Comparison of ENCODE assay signal across 1 cellular context in the genomic region with DNA sequence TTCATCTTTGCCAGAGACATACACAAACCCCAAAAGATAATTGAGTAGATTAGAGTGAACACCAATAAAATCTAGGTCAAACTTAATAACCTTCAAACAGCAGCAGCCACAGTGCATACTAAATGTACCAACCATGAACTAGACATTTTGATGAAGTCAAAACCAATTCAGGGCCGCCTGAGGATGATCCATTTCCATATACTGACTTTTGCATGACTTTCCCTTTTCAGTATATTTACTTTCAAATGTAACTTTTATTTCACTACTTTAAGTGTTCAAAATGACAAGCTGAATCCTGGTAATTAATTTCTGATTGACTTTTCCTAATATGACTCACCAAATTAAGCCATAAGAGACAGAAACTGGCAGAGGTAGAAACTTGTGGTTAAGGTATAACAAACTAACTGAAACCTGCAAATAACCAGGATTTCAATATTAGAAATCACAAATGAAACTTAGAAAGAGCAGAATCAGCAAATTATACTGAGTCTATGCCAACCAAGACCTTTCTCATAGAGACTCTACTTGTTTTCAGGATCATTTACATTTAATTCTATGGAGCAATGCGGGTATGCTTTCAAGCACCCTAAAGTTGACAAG.
TF ChIP-seq lines count a peak whose summit lies in the region.

No MANE protein-coding gene starts in this region.

TF ChIP-seq in GM12878, 131 proteins besides CTCF, POLR2A, EP300 and RAD21 (continued from another document):
- TF ChIP-seq, protein P1, sequence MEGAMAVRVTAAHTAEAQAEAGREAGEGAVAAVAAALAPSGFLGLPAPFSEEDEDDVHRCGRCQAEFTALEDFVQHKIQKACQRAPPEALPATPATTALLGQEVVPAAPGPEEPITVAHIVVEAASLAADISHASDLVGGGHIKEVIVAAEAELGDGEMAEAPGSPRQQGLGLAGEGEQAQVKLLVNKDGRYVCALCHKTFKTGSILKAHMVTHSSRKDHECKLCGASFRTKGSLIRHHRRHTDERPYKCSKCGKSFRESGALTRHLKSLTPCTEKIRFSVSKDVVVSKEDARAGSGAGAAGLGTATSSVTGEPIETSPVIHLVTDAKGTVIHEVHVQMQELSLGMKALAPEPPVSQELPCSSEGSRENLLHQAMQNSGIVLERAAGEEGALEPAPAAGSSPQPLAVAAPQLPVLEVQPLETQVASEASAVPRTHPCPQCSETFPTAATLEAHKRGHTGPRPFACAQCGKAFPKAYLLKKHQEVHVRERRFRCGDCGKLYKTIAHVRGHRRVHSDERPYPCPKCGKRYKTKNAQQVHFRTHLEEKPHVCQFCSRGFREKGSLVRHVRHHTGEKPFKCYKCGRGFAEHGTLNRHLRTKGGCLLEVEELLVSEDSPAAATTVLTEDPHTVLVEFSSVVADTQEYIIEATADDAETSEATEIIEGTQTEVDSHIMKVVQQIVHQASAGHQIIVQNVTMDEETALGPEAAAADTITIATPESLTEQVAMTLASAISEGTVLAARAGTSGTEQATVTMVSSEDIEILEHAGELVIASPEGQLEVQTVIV (IDR thresholded peaks at IDR 0.05; ENCODE audit: borderline replicate concordance, partially characterized antibody) = no peak
- TF ChIP-seq MTA3 (IDR thresholded peaks at IDR 0.05; ENCODE audit: borderline replicate concordance, low read length) (no peak), EZH2 (IDR thresholded peaks at IDR 0.05; ENCODE audit: borderline replicate concordance, control insufficient read depth, low read depth, low read length) (no peak), RB1 (IDR thresholded peaks at IDR 0.05; ENCODE audit: borderline replicate concordance) (no peak), ETV6 (conservative IDR thresholded peaks at IDR 0.05 in 1 of 2, IDR thresholded peaks at IDR 0.05 in 1 of 2; ENCODE audit: borderline replicate concordance in 1 of 2, low read depth in 1 of 2) (no peak), SUPT20H (IDR thresholded peaks at IDR 0.05; ENCODE audit: borderline replicate concordance, control insufficient read depth, low read depth, low read length) (no peak), SPI1 (IDR thresholded peaks at IDR 0.05; ENCODE audit: borderline replicate concordance, insufficient read depth, low read depth, low read length) (no peak), CHD2 (IDR thresholded peaks at IDR 0.05; ENCODE audit: borderline replicate concordance, low read depth, low read length) (no peak), KLF5 (IDR thresholded peaks at IDR 0.05; ENCODE audit: partially characterized antibody) (no peak), TCF12 (IDR thresholded peaks at IDR 0.05; ENCODE audit: low read depth, low read length) (no peak)
- TF ChIP-seq, protein P2, sequence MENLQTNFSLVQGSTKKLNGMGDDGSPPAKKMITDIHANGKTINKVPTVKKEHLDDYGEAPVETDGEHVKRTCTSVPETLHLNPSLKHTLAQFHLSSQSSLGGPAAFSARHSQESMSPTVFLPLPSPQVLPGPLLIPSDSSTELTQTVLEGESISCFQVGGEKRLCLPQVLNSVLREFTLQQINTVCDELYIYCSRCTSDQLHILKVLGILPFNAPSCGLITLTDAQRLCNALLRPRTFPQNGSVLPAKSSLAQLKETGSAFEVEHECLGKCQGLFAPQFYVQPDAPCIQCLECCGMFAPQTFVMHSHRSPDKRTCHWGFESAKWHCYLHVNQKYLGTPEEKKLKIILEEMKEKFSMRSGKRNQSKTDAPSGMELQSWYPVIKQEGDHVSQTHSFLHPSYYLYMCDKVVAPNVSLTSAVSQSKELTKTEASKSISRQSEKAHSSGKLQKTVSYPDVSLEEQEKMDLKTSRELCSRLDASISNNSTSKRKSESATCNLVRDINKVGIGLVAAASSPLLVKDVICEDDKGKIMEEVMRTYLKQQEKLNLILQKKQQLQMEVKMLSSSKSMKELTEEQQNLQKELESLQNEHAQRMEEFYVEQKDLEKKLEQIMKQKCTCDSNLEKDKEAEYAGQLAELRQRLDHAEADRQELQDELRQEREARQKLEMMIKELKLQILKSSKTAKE (IDR thresholded peaks at IDR 0.05; ENCODE audit: low read depth, poor library complexity, severe bottlenecking) = peak; percentile 32
- TF ChIP-seq, protein P3, sequence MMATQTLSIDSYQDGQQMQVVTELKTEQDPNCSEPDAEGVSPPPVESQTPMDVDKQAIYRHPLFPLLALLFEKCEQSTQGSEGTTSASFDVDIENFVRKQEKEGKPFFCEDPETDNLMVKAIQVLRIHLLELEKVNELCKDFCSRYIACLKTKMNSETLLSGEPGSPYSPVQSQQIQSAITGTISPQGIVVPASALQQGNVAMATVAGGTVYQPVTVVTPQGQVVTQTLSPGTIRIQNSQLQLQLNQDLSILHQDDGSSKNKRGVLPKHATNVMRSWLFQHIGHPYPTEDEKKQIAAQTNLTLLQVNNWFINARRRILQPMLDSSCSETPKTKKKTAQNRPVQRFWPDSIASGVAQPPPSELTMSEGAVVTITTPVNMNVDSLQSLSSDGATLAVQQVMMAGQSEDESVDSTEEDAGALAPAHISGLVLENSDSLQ (IDR thresholded peaks at IDR 0.05) = peak; percentile 45
